ENCODE assay signal across 1 cellular context in genomic region chr3:48247401-48247807, GRCh38.
TF ChIP-seq lines count a peak whose summit lies in the region.

No MANE protein-coding gene starts in this region.

TF ChIP-seq in GM23338, 12 proteins besides CTCF, POLR2A, EP300 and RAD21 (continued from another document):
- TF ChIP-seq, protein P1, sequence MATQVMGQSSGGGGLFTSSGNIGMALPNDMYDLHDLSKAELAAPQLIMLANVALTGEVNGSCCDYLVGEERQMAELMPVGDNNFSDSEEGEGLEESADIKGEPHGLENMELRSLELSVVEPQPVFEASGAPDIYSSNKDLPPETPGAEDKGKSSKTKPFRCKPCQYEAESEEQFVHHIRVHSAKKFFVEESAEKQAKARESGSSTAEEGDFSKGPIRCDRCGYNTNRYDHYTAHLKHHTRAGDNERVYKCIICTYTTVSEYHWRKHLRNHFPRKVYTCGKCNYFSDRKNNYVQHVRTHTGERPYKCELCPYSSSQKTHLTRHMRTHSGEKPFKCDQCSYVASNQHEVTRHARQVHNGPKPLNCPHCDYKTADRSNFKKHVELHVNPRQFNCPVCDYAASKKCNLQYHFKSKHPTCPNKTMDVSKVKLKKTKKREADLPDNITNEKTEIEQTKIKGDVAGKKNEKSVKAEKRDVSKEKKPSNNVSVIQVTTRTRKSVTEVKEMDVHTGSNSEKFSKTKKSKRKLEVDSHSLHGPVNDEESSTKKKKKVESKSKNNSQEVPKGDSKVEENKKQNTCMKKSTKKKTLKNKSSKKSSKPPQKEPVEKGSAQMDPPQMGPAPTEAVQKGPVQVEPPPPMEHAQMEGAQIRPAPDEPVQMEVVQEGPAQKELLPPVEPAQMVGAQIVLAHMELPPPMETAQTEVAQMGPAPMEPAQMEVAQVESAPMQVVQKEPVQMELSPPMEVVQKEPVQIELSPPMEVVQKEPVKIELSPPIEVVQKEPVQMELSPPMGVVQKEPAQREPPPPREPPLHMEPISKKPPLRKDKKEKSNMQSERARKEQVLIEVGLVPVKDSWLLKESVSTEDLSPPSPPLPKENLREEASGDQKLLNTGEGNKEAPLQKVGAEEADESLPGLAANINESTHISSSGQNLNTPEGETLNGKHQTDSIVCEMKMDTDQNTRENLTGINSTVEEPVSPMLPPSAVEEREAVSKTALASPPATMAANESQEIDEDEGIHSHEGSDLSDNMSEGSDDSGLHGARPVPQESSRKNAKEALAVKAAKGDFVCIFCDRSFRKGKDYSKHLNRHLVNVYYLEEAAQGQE (IDR thresholded peaks at IDR 0.05; ENCODE audit: unreplicated experiment), result no peak
- TF ChIP-seq ZNF114 (CRISPR knock-in tag; IDR thresholded peaks at IDR 0.05), result no peak
- no peak for TF ChIP-seq EZH2phosphoT487 (IDR thresholded peaks at IDR 0.05; ENCODE audit: unreplicated experiment)
- TF ChIP-seq, protein P2, sequence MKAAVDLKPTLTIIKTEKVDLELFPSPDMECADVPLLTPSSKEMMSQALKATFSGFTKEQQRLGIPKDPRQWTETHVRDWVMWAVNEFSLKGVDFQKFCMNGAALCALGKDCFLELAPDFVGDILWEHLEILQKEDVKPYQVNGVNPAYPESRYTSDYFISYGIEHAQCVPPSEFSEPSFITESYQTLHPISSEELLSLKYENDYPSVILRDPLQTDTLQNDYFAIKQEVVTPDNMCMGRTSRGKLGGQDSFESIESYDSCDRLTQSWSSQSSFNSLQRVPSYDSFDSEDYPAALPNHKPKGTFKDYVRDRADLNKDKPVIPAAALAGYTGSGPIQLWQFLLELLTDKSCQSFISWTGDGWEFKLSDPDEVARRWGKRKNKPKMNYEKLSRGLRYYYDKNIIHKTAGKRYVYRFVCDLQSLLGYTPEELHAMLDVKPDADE (IDR thresholded peaks at IDR 0.05), result no peak
- no peak for TF ChIP-seq EZH2 (IDR thresholded peaks at IDR 0.05; ENCODE audit: low read depth, unreplicated experiment)
- TF ChIP-seq POLR2AphosphoS5 (IDR thresholded peaks at IDR 0.05; ENCODE audit: low read depth), result no peak
- no peak for TF ChIP-seq ZNF331 (CRISPR knock-in tag; IDR thresholded peaks at IDR 0.05; ENCODE audit: low read depth)
- TF ChIP-seq STAT1 (IDR thresholded peaks at IDR 0.05; ENCODE audit: unreplicated experiment), result no peak
- TF ChIP-seq CREB1 (CRISPR knock-in tag; IDR thresholded peaks at IDR 0.05; ENCODE audit: low read depth), result no peak
